8 cellular contexts compared by ENCODE assay signal in genomic region chr22:26673485-26673884, GRCh38. TPM values are rescaled to one million over a fixed set of nuclear protein-coding genes. Genes with fewer than 3 reads are reported as not detected.
A peak's percentile ranks its signal among the peaks of the same experiment; 100 is the strongest.
DNase-seq lines count a peak whose midpoint lies in the region; ATAC-seq and TF ChIP-seq lines count a peak whose summit lies in the region.

No MANE protein-coding gene starts in this region.

- WGBS in gastroesophageal sphincter (ENCODE audit: low coverage in 1 of 2), 2 donors: 13 to 65% methylated on average over 2 to 4 of the region's 4 CpGs

- peaks cover 6 to 39% (median 6%) of the 10 kb centered on the region in 3 donors for H3K4me1 ChIP-seq in gastroesophageal sphincter

- H3K27me3 ChIP-seq in gastroesophageal sphincter: peaks cover 2% of the 10 kb centered on the region

- H3K4me3 ChIP-seq in gastroesophageal sphincter: peak overlapping the region; percentile 67 to 88
- H3K4me3 ChIP-seq in skin epidermis: peak overlapping the region; percentile 51 to 84 (median 66)

- TF ChIP-seq POLR2A in gastroesophageal sphincter (IDR thresholded peaks at IDR 0.05): no peak

- no peak for TF ChIP-seq EP300 in gastroesophageal sphincter (IDR thresholded peaks at IDR 0.05)

- H3K27ac ChIP-seq in gastroesophageal sphincter (peak overlapping the region; percentile 88 to 96 (median 90)), skin epidermis (peak overlapping the region; percentile 88 to 99 (median 97))

- TF ChIP-seq CTCF in gastroesophageal sphincter (IDR thresholded peaks at IDR 0.05): no peak

- DNase-seq in NCI-H748 (lab: John Stamatoyannopoulos, UW; ENCODE audit: unreplicated experiment) (peak; percentile 43), NCI-H748 treated with DMSO at 0.1 percent for 48 hours (lab: John Stamatoyannopoulos, UW) (no peak), left lobe of liver (ENCODE audit: low spot score) (no peak), NCI-H345 treated with DMSO at 0.1 percent for 48 hours (lab: John Stamatoyannopoulos, UW; ENCODE audit: unreplicated experiment) (no peak)
- DNase-seq in activated T-cell treated with anti-CD3 and anti-CD28 coated beads, Interleukin-2, amount 50 U/mL, for 48 hours: peak; percentile 51 to 61

- ATAC-seq in gastroesophageal sphincter: no peak
- no peak for ATAC-seq in GM19455 (IDR thresholded peaks at IDR 0.05; ENCODE audit: unreplicated experiment)
- no peak for ATAC-seq in left lobe of liver

- H3K36me3 ChIP-seq in gastroesophageal sphincter: no peaks in the 10 kb centered on the region

- no peaks in the 10 kb centered on the region for H3K9me3 ChIP-seq in gastroesophageal sphincter

RNA-seq across cellular contexts. Expression of gene MIAT, which starts 16.1 kb away (rescaled TPM):
- total RNA-seq in gastroesophageal sphincter: 1 to 10 TPM in 1 of 4 donors, under 1 TPM in 3; 0.05 to 1.1 (median 0.41) TPM
- total RNA-seq in left lobe of liver: 0.60 TPM

RNA-seq across cellular contexts. Expression of gene CRYBA4, which starts 51.7 kb away (rescaled TPM):
- total RNA-seq in gastroesophageal sphincter (not detected), left lobe of liver (not detected)

RNA-seq across cellular contexts. Expression of gene CRYBB1, which starts 55.7 kb away (rescaled TPM):
- total RNA-seq in gastroesophageal sphincter (under 1 TPM in 1 of 4 donors, not detected in 3; 0.40 TPM), left lobe of liver (not detected)

Comparison
In these comparisons a context has a peak if more than half of its experiments do, and no peak if none do; other contexts are left out.
1. DNase-seq: peak in NCI-H748 (single experiment) and activated T-cell treated with anti-CD3 and anti-CD28 coated beads, Interleukin-2, amount 50 U/mL, for 48 hours (2 of 2); none in NCI-H748 treated with DMSO at 0.1 percent for 48 hours (single experiment), left lobe of liver (single experiment) and NCI-H345 treated with DMSO at 0.1 percent for 48 hours (single experiment).